In the genomic region with DNA sequence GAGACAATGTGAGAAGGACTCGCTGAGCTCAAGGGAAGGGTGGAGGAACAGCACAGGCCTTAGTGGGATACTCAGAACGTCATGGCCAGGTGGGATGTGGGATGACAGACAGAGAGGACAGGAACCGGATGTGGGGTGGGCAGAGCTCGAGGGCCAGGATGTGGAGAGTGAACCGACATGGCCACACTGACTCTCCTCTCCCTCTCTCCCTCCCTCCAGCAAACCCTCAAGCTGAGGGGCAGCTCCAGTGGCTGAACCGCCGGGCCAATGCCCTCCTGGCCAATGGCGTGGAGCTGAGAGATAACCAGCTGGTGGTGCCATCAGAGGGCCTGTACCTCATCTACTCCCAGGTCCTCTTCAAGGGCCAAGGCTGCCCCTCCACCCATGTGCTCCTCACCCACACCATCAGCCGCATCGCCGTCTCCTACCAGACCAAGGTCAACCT, we compare ENCODE assay signal across 1 cellular context.
TF ChIP-seq lines count a peak whose summit lies in the region.

No MANE protein-coding gene starts in this region.

TF ChIP-seq in SK-N-SH, 30 proteins besides CTCF, POLR2A, EP300 and RAD21 (continued from another document):
- TF ChIP-seq, protein P1, sequence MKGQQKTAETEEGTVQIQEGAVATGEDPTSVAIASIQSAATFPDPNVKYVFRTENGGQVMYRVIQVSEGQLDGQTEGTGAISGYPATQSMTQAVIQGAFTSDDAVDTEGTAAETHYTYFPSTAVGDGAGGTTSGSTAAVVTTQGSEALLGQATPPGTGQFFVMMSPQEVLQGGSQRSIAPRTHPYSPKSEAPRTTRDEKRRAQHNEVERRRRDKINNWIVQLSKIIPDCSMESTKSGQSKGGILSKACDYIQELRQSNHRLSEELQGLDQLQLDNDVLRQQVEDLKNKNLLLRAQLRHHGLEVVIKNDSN (IDR thresholded peaks at IDR 0.05; ENCODE audit: borderline replicate concordance, low read depth) = no peak
- no peak for TF ChIP-seq SIN3A (IDR thresholded peaks at IDR 0.05; ENCODE audit: borderline replicate concordance, low read depth, low read length)
